In the genomic region with DNA sequence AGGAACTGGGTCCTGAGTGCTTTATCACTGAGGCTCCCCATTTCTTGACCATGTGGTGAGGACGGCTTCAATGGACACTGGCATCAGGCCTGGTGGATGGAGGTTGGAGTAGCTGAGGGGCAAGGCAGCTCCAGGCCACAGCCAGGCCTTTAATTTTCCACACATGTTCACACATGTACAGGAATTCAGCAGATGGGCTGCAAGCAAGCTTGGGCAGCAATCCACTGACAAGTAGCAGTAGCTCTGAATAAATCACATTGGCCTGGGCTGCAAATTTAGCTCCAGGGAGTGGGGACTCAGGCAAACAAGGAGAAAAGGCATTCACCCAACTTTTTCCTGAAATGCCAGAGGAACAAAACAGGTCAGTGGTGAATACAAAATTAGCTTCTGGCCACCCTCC, we compare ENCODE assay signal across 33 cellular contexts.
"Had no signal": no experiment of that assay in that cellular context is flagged by ENCODE, and none has a peak within 500 bp of the region (broad histone marks: within the 10 kb centered on the region; RNA-seq: fewer than 3 reads in every experiment).

No MANE protein-coding gene starts in this region.

- H3K36me3 Mint-ChIP-seq: activated naive CD8-positive, alpha-beta T cell treated with anti-CD3 and anti-CD28 coated beads for 36 hours; stimulated activated memory B cell treated with anti-CD40 and anti-IgM and Interleukin-4, amounts not matched to agents 10 μg/mL and 1 μg/mL and 100 μg/mL, for 72 hours had no signal

- H3K79me2 ChIP-seq: hepatocyte had no signal

- H3K9me3 Mint-ChIP-seq: activated naive CD8-positive, alpha-beta T cell treated with anti-CD3 and anti-CD28 coated beads for 36 hours; stimulated activated memory B cell treated with anti-CD40 and anti-IgM and Interleukin-4, amounts not matched to agents 10 μg/mL and 1 μg/mL and 100 μg/mL, for 72 hours; stimulated activated naive CD8-positive, alpha-beta T cell treated with anti-CD3 and anti-CD28 coated beads, Interleukin-15, amount 100 ng/mL, for 72 hours; T-helper 2 cell treated with Interferon-gamma antibody and Interleukin-4, amounts not matched to agents 5 μg/mL and 100 μg/mL, for 36 hours had no signal

- H3K9me3 ChIP-seq: adrenal gland, body of pancreas, esophagus squamous epithelium, gastroesophageal sphincter, pancreas, right atrium auricular region, upper lobe of left lung, vagina had no signal

- H3K4me2 ChIP-seq: hepatocyte, smooth muscle cell had no signal

- FAIRE-seq: pancreas had no signal

- H3K27me3 Mint-ChIP-seq: activated naive CD8-positive, alpha-beta T cell treated with anti-CD3 and anti-CD28 coated beads for 36 hours; stimulated activated memory B cell treated with anti-CD40 and anti-IgM and Interleukin-4, amounts not matched to agents 10 μg/mL and 1 μg/mL and 100 μg/mL, for 72 hours; stimulated activated naive CD8-positive, alpha-beta T cell treated with anti-CD3 and anti-CD28 coated beads, Interleukin-15, amount 100 ng/mL, for 72 hours had no signal

- ATAC-seq: activated CD4-positive, alpha-beta T cell treated with anti-CD3 and anti-CD28 coated beads for 36 hours; activated T-cell treated with anti-CD3 and anti-CD28 coated beads, Interleukin-2, amount 50 U/mL, for 72 hours; body of pancreas; gastroesophageal sphincter; left cardiac atrium; naive thymus-derived CD4-positive, alpha-beta T cell; pancreas; stimulated activated memory B cell treated with anti-CD40 and anti-IgM and Interleukin-4, amounts not matched to agents 10 μg/mL and 1 μg/mL and 100 μg/mL, for 72 hours; stimulated activated naive CD8-positive, alpha-beta T cell treated with anti-CD3 and anti-CD28 coated beads, Interleukin-15, amount 100 ng/mL, for 72 hours had no signal

- H3K4me3 Mint-ChIP-seq: activated CD4-positive, alpha-beta T cell treated with anti-CD3 and anti-CD28 coated beads for 36 hours; activated naive CD8-positive, alpha-beta T cell treated with anti-CD3 and anti-CD28 coated beads for 36 hours; activated T-cell treated with anti-CD3 and anti-CD28 coated beads, Interleukin-2, amount 50 U/mL, for 72 hours; naive thymus-derived CD4-positive, alpha-beta T cell; neural crest cell; stimulated activated memory B cell treated with anti-CD40 and anti-IgM and Interleukin-4, amounts not matched to agents 10 μg/mL and 1 μg/mL and 100 μg/mL, for 72 hours; stimulated activated naive CD8-positive, alpha-beta T cell treated with anti-CD3 and anti-CD28 coated beads, Interleukin-15, amount 100 ng/mL, for 72 hours; T-helper 2 cell treated with Interferon-gamma antibody and Interleukin-4, amounts not matched to agents 5 μg/mL and 100 μg/mL, for 36 hours had no signal

- H3K27me3 ChIP-seq: adrenal gland, body of pancreas, esophagus squamous epithelium, gastroesophageal sphincter, hepatocyte, right atrium auricular region, upper lobe of left lung, vagina had no signal

- H3K4me1 ChIP-seq: body of pancreas, pancreas, right atrium auricular region, upper lobe of left lung, vagina had no signal

- DNase-seq: activated CD4-positive, alpha-beta T cell treated with anti-CD3 and anti-CD28 coated beads for 36 hours; activated CD4-positive, CD25-positive, alpha-beta regulatory T cell; activated effector memory CD4-positive, alpha-beta T cell treated with Interleukin-2 at 50 U/mL for 16 hours; activated naive CD4-positive, alpha-beta T cell treated with Interleukin-2 at 50 U/mL for 16 hours; activated naive CD8-positive, alpha-beta T cell treated with anti-CD3 and anti-CD28 coated beads for 36 hours; activated T-cell treated with anti-CD3 and anti-CD28 coated beads for 4 hours; activated T-cell treated with anti-CD3 and anti-CD28 coated beads, Interleukin-2, amount 50 U/mL, for 72 hours; aorta; body of pancreas; cortex of kidney; esophagus squamous epithelium; islet precursor cell; left cardiac atrium; midbrain; naive thymus-derived CD4-positive, alpha-beta T cell; nucleus accumbens; pancreas; stimulated activated CD4-positive, alpha-beta T cell treated with anti-CD3 and anti-CD28 coated beads, Interleukin-1b, Interleukin-23, amount 100 ng/mL, for 48 hours; stimulated activated CD4-positive, alpha-beta T cell treated with anti-CD3 and anti-CD28 coated beads, Interleukin-4, amount 100 ng/mL, for 4 hours; stimulated activated CD8-positive, alpha-beta memory T cell treated with anti-CD3 and anti-CD28 coated beads, Interleukin-4, amount 100 ng/mL, for 48 hours; stimulated activated naive CD8-positive, alpha-beta T cell treated with anti-CD3 and anti-CD28 coated beads, Interleukin-15, amount 100 ng/mL, for 72 hours; substantia nigra; T-helper 1 cell; upper lobe of left lung had no signal

- H3K36me3 ChIP-seq: adrenal gland, esophagus squamous epithelium, gastroesophageal sphincter, pancreas, right atrium auricular region, upper lobe of left lung, vagina had no signal

- H3K4me1 Mint-ChIP-seq: stimulated activated memory B cell treated with anti-CD40 and anti-IgM and Interleukin-4, amounts not matched to agents 10 μg/mL and 1 μg/mL and 100 μg/mL, for 72 hours had no signal

- H3K27ac ChIP-seq: adrenal gland, body of pancreas, esophagus squamous epithelium, gastroesophageal sphincter, hepatocyte, pancreas, right atrium auricular region, upper lobe of left lung, vagina had no signal

- H3K4me3 ChIP-seq: adrenal gland, body of pancreas, esophagus squamous epithelium, gastroesophageal sphincter, hepatocyte, pancreas, right atrium auricular region, smooth muscle cell, upper lobe of left lung, vagina had no signal

- H2AFZ ChIP-seq: hepatocyte had no signal

- H3K27ac Mint-ChIP-seq: activated CD4-positive, alpha-beta T cell treated with anti-CD3 and anti-CD28 coated beads for 36 hours; activated naive CD8-positive, alpha-beta T cell treated with anti-CD3 and anti-CD28 coated beads for 36 hours; activated T-cell treated with anti-CD3 and anti-CD28 coated beads, Interleukin-2, amount 50 U/mL, for 72 hours; naive thymus-derived CD4-positive, alpha-beta T cell; stimulated activated memory B cell treated with anti-CD40 and anti-IgM and Interleukin-4, amounts not matched to agents 10 μg/mL and 1 μg/mL and 100 μg/mL, for 72 hours; stimulated activated naive CD8-positive, alpha-beta T cell treated with anti-CD3 and anti-CD28 coated beads, Interleukin-15, amount 100 ng/mL, for 72 hours; T-helper 2 cell treated with Interferon-gamma antibody and Interleukin-4, amounts not matched to agents 5 μg/mL and 100 μg/mL, for 36 hours had no signal
